1 cellular context compared by ENCODE assay signal in the genomic region with DNA sequence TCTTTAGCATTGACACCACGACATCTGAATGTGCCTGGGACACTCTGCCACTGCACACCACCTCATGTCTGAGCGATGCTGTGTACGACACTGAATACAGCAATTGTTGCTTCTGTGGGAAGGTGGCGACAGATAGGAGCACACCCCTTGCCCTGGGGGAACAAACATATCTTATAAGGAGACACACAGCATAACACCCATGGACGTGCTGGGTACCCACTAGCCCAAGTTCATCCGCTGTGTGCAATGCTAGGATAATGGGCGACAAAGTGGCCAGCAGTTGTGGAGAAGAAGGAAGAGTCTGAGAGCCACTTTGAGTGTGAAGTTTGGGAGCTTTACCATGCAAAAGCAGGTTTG.
TF ChIP-seq lines count a peak whose summit lies in the region.

No MANE protein-coding gene starts in this region.

TF ChIP-seq in IMR-90, 13 proteins besides CTCF, POLR2A, EP300 and RAD21 (continued from another document):
- TF ChIP-seq, protein P1, sequence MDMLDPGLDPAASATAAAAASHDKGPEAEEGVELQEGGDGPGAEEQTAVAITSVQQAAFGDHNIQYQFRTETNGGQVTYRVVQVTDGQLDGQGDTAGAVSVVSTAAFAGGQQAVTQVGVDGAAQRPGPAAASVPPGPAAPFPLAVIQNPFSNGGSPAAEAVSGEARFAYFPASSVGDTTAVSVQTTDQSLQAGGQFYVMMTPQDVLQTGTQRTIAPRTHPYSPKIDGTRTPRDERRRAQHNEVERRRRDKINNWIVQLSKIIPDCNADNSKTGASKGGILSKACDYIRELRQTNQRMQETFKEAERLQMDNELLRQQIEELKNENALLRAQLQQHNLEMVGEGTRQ (IDR thresholded peaks at IDR 0.05; ENCODE audit: low read depth, low read length): no peak
- TF ChIP-seq FOS (IDR thresholded peaks at IDR 0.05; ENCODE audit: low read depth, low read length) (no peak), BHLHE40 (IDR thresholded peaks at IDR 0.05; ENCODE audit: low read depth, low read length) (no peak), MAZ (IDR thresholded peaks at IDR 0.05; ENCODE audit: borderline replicate concordance, low read depth, low read length) (no peak), MAFK (IDR thresholded peaks at IDR 0.05; ENCODE audit: low read depth, low read length) (no peak), SMC3 (IDR thresholded peaks at IDR 0.05; ENCODE audit: low read depth, low read length) (no peak), CEBPB (IDR thresholded peaks at IDR 0.05; ENCODE audit: low read depth, low read length) (no peak), CHD1 (IDR thresholded peaks at IDR 0.05; ENCODE audit: low read depth, low read length) (no peak), NFE2L2 (IDR thresholded peaks at IDR 0.05; ENCODE audit: low read depth, low read length) (no peak), RFX5 (IDR thresholded peaks at IDR 0.05; ENCODE audit: low read depth, low read length) (no peak), RCOR1 (IDR thresholded peaks at IDR 0.05; ENCODE audit: insufficient replicate concordance, low read length) (no peak)
- TF ChIP-seq, protein P2, sequence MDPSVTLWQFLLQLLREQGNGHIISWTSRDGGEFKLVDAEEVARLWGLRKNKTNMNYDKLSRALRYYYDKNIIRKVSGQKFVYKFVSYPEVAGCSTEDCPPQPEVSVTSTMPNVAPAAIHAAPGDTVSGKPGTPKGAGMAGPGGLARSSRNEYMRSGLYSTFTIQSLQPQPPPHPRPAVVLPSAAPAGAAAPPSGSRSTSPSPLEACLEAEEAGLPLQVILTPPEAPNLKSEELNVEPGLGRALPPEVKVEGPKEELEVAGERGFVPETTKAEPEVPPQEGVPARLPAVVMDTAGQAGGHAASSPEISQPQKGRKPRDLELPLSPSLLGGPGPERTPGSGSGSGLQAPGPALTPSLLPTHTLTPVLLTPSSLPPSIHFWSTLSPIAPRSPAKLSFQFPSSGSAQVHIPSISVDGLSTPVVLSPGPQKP (IDR thresholded peaks at IDR 0.05; ENCODE audit: borderline replicate concordance, low read depth, low read length): no peak
